12 cellular contexts compared by ENCODE assay signal in genomic region chr9:136531904-136532798, GRCh38. TPM values are rescaled to one million over a fixed set of nuclear protein-coding genes. Genes with fewer than 3 reads are reported as not detected.
A peak's percentile ranks its signal among the peaks of the same experiment; 100 is the strongest.
DNase-seq lines count a peak whose midpoint lies in the region; ATAC-seq, FAIRE-seq and TF ChIP-seq lines count a peak whose summit lies in the region.
"Had no signal": no experiment of that assay in that cellular context is flagged by ENCODE, and none has a peak within 500 bp of the region (broad histone marks: within the 10 kb centered on the region; RNA-seq: fewer than 3 reads in every experiment).

No MANE protein-coding gene starts in this region.

- in situ Hi-C loops in K562 (cut with MboI), result no loop called here

- peaks cover 11% of the 10 kb centered on the region; the same call in 1 of the 3 replicates for H3K79me2 ChIP-seq in K562 (ENCODE audit: control insufficient read depth, insufficient read depth, low read length)

- BruUV-seq in K562 (replicated peaks; lab: Mats Ljungman, UMichigan), result no TSS peak

- peaks cover 0 to 30% (median 0%) of the 10 kb centered on the region in 9 donors for H3K36me3 ChIP-seq in heart right ventricle
- 0 out of 3 replicates have a peak, but pooled peaks cover 3% of the 10 kb centered on the region for H3K36me3 ChIP-seq in K562 (ENCODE audit: control insufficient read depth, insufficient read depth, low read length)
- no peaks in the 10 kb centered on the region for H3K36me3 ChIP-seq in mucosa of descending colon (ENCODE audit: low read depth)
- H3K36me3 ChIP-seq in tibial nerve, result peaks cover 0 to 6% (median 0%) of the 10 kb centered on the region in 3 donors
- H3K36me3 ChIP-seq: breast epithelium had no signal

- no peak for FAIRE-seq in K562 (lab: Jason Lieb, UNC)

- WGBS in heart right ventricle, 2 donors, result 64 to 69% methylated on average over 37 to 39 of the region's 39 CpGs
- 63% methylated on average over 23 of the region's 39 CpGs for WGBS in K562 (ENCODE audit: insufficient coverage, low coverage, missing lambda C conversion rate)
- 59% methylated on average over 34 to 36 of the region's 39 CpGs for WGBS in tibial nerve, 2 donors

- TF ChIP-seq EP300 in K562 (IDR thresholded peaks at IDR 0.05; ENCODE audit: low read length), result no peak
- TF ChIP-seq EP300 in tibial nerve (IDR thresholded peaks at IDR 0.05), result no peak

- no peak overlapping the region; a peak in 1 of 4 replicates for H3K9ac ChIP-seq in K562 (ENCODE audit: insufficient read depth in 1 of 2, low read depth in 2 of 2, low read length in 2 of 2)

- peak overlapping the region in 8 of 10 donors; percentile 3 to 40 (median 20) for H3K4me3 ChIP-seq in heart right ventricle
- no peak overlapping the region for H3K4me3 ChIP-seq in K562
- H3K4me3 ChIP-seq in mucosa of descending colon, result no peak overlapping the region
- no peak overlapping the region for H3K4me3 ChIP-seq in tibial nerve

- H3K27ac ChIP-seq in heart right ventricle (peak overlapping the region; percentile 27 to 88 (median 76)), K562 (ENCODE audit: extremely low read depth, low read depth, low read length) (no peak overlapping the region), tibial nerve (peak overlapping the region; percentile 24 to 86 (median 66))
- H3K27ac ChIP-seq: VCaP had no signal

- H3K9me3 ChIP-seq in heart right ventricle (no peaks in the 10 kb centered on the region), K562 (replicated peaks; ENCODE audit: control insufficient read depth, insufficient read depth, low read depth, low read length) (no peaks in the 10 kb centered on the region), mucosa of descending colon (no peaks in the 10 kb centered on the region), tibial nerve (no peaks in the 10 kb centered on the region)
- H3K9me3 ChIP-seq: breast epithelium had no signal

- no peak overlapping the region for H3K4me2 ChIP-seq in K562 (ENCODE audit: insufficient read depth, low read length)

- TF ChIP-seq POLR2A in K562 (conservative IDR thresholded peaks at IDR 0.05) (no peak), tibial nerve (IDR thresholded peaks at IDR 0.05) (no peak)

- CTCF ChIA-PET in K562 (lab: Yijun Ruan, JAX; ENCODE audit: low intra/inter-chr PET ratio), result no interaction called here

- peaks cover 0 to 5% (median 0%) of the 10 kb centered on the region in 7 donors for H3K27me3 ChIP-seq in heart right ventricle
- H3K27me3 ChIP-seq in K562 (ENCODE audit: control insufficient read depth in 2 of 2, insufficient read depth in 2 of 2, low read length in 2 of 2), result no peaks in the 10 kb centered on the region
- H3K27me3 ChIP-seq in tibial nerve, result no peaks in the 10 kb centered on the region
- H3K27me3 ChIP-seq: breast epithelium had no signal

- peak in 5 of 8 donors; percentile 3 to 36 (median 7) for ATAC-seq in heart right ventricle
- no peak for ATAC-seq in K562
- ATAC-seq in mucosa of descending colon, result peak; percentile 57
- no peak for ATAC-seq in HG03571 (IDR thresholded peaks at IDR 0.05; ENCODE audit: unreplicated experiment)
- ATAC-seq in HG03457 (IDR thresholded peaks at IDR 0.05; ENCODE audit: unreplicated experiment), result no peak

- no peak for TF ChIP-seq RAD21 in K562 (CRISPR knock-in tag; conservative IDR thresholded peaks at IDR 0.05 in 1 of 2, IDR thresholded peaks at IDR 0.05 in 1 of 2)

- DNase-seq in heart right ventricle (no peak), cardiac septum (ENCODE audit: low spot score) (no peak), K562 (ENCODE audit: extremely low read depth in 1 of 4, low spot score in 3 of 4) (no peak), mucosa of descending colon (peak in 2 of 3 donors; percentile 75 to 79), tibial nerve (ENCODE audit: low spot score in 2 of 2) (no peak), foreskin melanocyte (no peak)
- DNase-seq: AML-193; NK-92 treated with Interleukin-12 subunit alpha and Interleukin-12 subunit beta, amount 100 ng/mL, for 24 hours had no signal

- H4K20me1 ChIP-seq in K562 (replicated peaks; ENCODE audit: control insufficient read depth, insufficient read depth, low read length), result peaks cover 14% of the 10 kb centered on the region; the same call in 1 of the 2 replicates

- intact Hi-C loops in heart right ventricle (cut with DNase I), result loop anchor here in 1 of 10 donors (5.0 kb wide), 1 partner anchor 40 kb away; no protein-coding TSS in a partner anchor
- intact Hi-C loops in cardiac septum (cut with DNase I), result loop anchor here (2.0 kb wide), 1 partner anchor 19 kb away; no protein-coding TSS in a partner anchor
- intact Hi-C loops in K562 (cut with micrococcal nuclease), result no loop called here
- intact Hi-C loops in mucosa of descending colon (cut with DNase I, micrococcal nuclease), result no loop called here

- TF ChIP-seq CTCF in heart right ventricle (IDR thresholded peaks at IDR 0.05) (no peak), K562 (IDR thresholded peaks at IDR 0.05 in 2 of 3, conservative IDR thresholded peaks at IDR 0.05 in 1 of 3; ENCODE audit: insufficient read depth in 2 of 3, low read depth in 1 of 3, low read length in 3 of 3) (no peak), mucosa of descending colon (IDR thresholded peaks at IDR 0.05) (no peak), tibial nerve (IDR thresholded peaks at IDR 0.05) (no peak)

- no peak overlapping the region for H2AFZ ChIP-seq in K562 (ENCODE audit: low read depth, low read length)

- H3K9me1 ChIP-seq in K562 (ENCODE audit: control insufficient read depth, insufficient read depth, low read length), result peaks cover 2% of the 10 kb centered on the region

- POLR2A ChIA-PET in K562 (lab: Yijun Ruan, JAX), result interaction anchor here (0.5 kb wide), 1 partner anchor 199 kb away, joined by 3 read pairs; no protein-coding TSS in a partner anchor

- peaks cover 67 to 93% (median 89%) of the 10 kb centered on the region in 9 donors for H3K4me1 ChIP-seq in heart right ventricle
- H3K4me1 ChIP-seq in K562 (replicated peaks in 1 of 2; ENCODE audit: control insufficient read depth in 2 of 2, insufficient read depth in 2 of 2, low read length in 2 of 2), result peaks cover 0 to 87% of the 10 kb centered on the region in 2 experiments; a peak in 3 of 5 replicates
- peaks cover 83% of the 10 kb centered on the region for H3K4me1 ChIP-seq in mucosa of descending colon (ENCODE audit: low read depth)
- H3K4me1 ChIP-seq in tibial nerve, result peaks cover 0 to 95% (median 83%) of the 10 kb centered on the region in 4 donors
- H3K4me1 ChIP-seq: breast epithelium had no signal

TF ChIP-seq in K562, 482 proteins besides CTCF, POLR2A, EP300 and RAD21 (continues in another document):
- TF ChIP-seq FOXA1 (IDR thresholded peaks at IDR 0.05; ENCODE audit: borderline replicate concordance), result no peak
- 0 out of 2 replicates have a peak, but pooled peaks have one; percentile 12 for TF ChIP-seq POLR2G (IDR thresholded peaks at IDR 0.05; ENCODE audit: low read depth, low read length)

RNA-seq across cellular contexts. Expression of gene NOTCH1, which starts 13.7 kb away (rescaled TPM):
- total RNA-seq in heart right ventricle (10 to 100 TPM; 12.0 to 27.0 (median 21.8) TPM), cardiac septum (29.7 TPM), K562 (2014; rRNA removed) (7.1 and 12.0 TPM in 2 replicates), K562 (2014; rRNA removed; fragmentation: Illumina TruSeq; extraction: Trizol) (0.69 and 0.73 TPM in 2 replicates), K562 (2015; rRNA removed; fragmentation: Illumina TruSeq; extraction: Trizol) (2.3 and 2.8 TPM in 2 replicates), K562 (2021) (26.7 and 31.4 TPM in 2 replicates), mucosa of descending colon (100 to 1,000 TPM in 1 of 3 donors, 10 to 100 TPM in 2; 59.0 to 101 (median 72.6) TPM), tibial nerve (10 to 100 TPM; 29.3 to 65.4 (median 41.5) TPM)
- polyA plus RNA-seq in heart right ventricle (10 to 100 TPM in 1 of 2 donors, 1 to 10 TPM in 1; 7.3 to 14.5 TPM), K562 (2011; rRNA removed) (1.2 and 2.2 TPM in 2 replicates), K562 (2014; fragmentation: Illumina TruSeq; extraction: Trizol) (2.6 and 6.3 TPM in 2 replicates), K562 (2014; fragmentation: Nextera tagmentation; extraction: Ambion mirVana) (under 1 TPM; 0.03 to 0.04 TPM), K562 (2014; rRNA removed) (8.2 and 8.6 TPM in 2 replicates)
- total RNA-seq in K562 (2011; cell fraction: chromatin; rRNA removed; ENCODE audit: low replicate concordance), result 19.9 and 65.7 TPM in 2 replicates
- 52.4 and 65.7 TPM in 2 replicates for total RNA-seq in K562 (2011; cell fraction: nucleolus; rRNA removed)
- 25.2 and 35.0 TPM in 2 replicates for total RNA-seq in K562 (2011; cell fraction: nucleoplasm; rRNA removed)
- 2.9 and 4.9 TPM in 2 replicates for polyA plus RNA-seq in K562 (2011; cell fraction: cytosol; rRNA removed)
- 13.3 and 22.9 TPM in 2 replicates for polyA plus RNA-seq in K562 (2011; cell fraction: nucleus; rRNA removed)
- polyA plus RNA-seq in K562 (2012), result 10.2 and 14.1 TPM in 2 replicates
- polyA minus RNA-seq in K562 (2011; rRNA and poly(A)+ RNA removed), result 2.0 and 2.8 TPM in 2 replicates
- 35.0 and 45.4 TPM in 2 replicates for polyA minus RNA-seq in K562 (2011; cell fraction: cytosol; rRNA and poly(A)+ RNA removed)
- polyA minus RNA-seq in K562 (2011; cell fraction: nucleus; rRNA and poly(A)+ RNA removed), result 15.9 and 18.9 TPM in 2 replicates

RNA-seq across cellular contexts. Expression of gene SEC16A, which starts 49.3 kb away (rescaled TPM):
- total RNA-seq in heart right ventricle (10 to 100 TPM; 21.9 to 35.9 (median 28.6) TPM), cardiac septum (33.7 TPM), K562 (2014; rRNA removed) (17.1 and 20.1 TPM in 2 replicates), K562 (2014; rRNA removed; fragmentation: Illumina TruSeq; extraction: Trizol) (9.1 and 9.3 TPM in 2 replicates), K562 (2015; rRNA removed; fragmentation: Illumina TruSeq; extraction: Trizol) (8.7 and 11.1 TPM in 2 replicates), K562 (2021) (56.1 and 62.8 TPM in 2 replicates), mucosa of descending colon (10 to 100 TPM; 60.0 to 69.5 (median 69.3) TPM), tibial nerve (10 to 100 TPM; 45.8 to 67.5 (median 47.9) TPM)
- polyA plus RNA-seq in heart right ventricle (10 to 100 TPM; 24.4 to 35.6 TPM), K562 (2011; rRNA removed) (14.0 and 25.1 TPM in 2 replicates), K562 (2014; fragmentation: Illumina TruSeq; extraction: Trizol) (44.6 and 47.6 TPM in 2 replicates), K562 (2014; fragmentation: Nextera tagmentation; extraction: Ambion mirVana) (10 to 100 TPM in 1 of 2 experiments, 1 to 10 TPM in 1; 8.3 to 12.0 TPM), K562 (2014; rRNA removed) (30.9 and 32.2 TPM in 2 replicates)
- total RNA-seq in K562 (2011; cell fraction: chromatin; rRNA removed; ENCODE audit: low replicate concordance), result 131 and 191 TPM in 2 replicates
- total RNA-seq in K562 (2011; cell fraction: nucleolus; rRNA removed), result 87.9 and 99.6 TPM in 2 replicates
- total RNA-seq in K562 (2011; cell fraction: nucleoplasm; rRNA removed), result 87.4 and 93.4 TPM in 2 replicates
- 14.1 and 19.3 TPM in 2 replicates for polyA plus RNA-seq in K562 (2011; cell fraction: cytosol; rRNA removed)
- polyA plus RNA-seq in K562 (2011; cell fraction: nucleus; rRNA removed), result 83.4 and 92.4 TPM in 2 replicates
- polyA plus RNA-seq in K562 (2012), result 40.9 and 50.7 TPM in 2 replicates
- polyA minus RNA-seq in K562 (2011; rRNA and poly(A)+ RNA removed), result 9.3 and 13.0 TPM in 2 replicates
- polyA minus RNA-seq in K562 (2011; cell fraction: cytosol; rRNA and poly(A)+ RNA removed), result 32.1 and 45.6 TPM in 2 replicates
- 19.7 and 31.5 TPM in 2 replicates for polyA minus RNA-seq in K562 (2011; cell fraction: nucleus; rRNA and poly(A)+ RNA removed)

Comparison
In these comparisons a context has a peak if more than half of its experiments do, and no peak if none do; other contexts are left out.
1. ATAC-seq: peak in heart right ventricle (5 of 8) and mucosa of descending colon (single experiment); none in K562 (single experiment), HG03571 (single experiment) and HG03457 (single experiment).
2. DNase-seq: peak in mucosa of descending colon (2 of 3); none in heart right ventricle (0 of 2), cardiac septum (single experiment), K562 (0 of 4), tibial nerve (0 of 2) and foreskin melanocyte (single experiment).
3. H3K4me3 ChIP-seq: peak in heart right ventricle (8 of 10); none in K562 (single experiment), mucosa of descending colon (single experiment) and tibial nerve (0 of 4).